In the genomic region with DNA sequence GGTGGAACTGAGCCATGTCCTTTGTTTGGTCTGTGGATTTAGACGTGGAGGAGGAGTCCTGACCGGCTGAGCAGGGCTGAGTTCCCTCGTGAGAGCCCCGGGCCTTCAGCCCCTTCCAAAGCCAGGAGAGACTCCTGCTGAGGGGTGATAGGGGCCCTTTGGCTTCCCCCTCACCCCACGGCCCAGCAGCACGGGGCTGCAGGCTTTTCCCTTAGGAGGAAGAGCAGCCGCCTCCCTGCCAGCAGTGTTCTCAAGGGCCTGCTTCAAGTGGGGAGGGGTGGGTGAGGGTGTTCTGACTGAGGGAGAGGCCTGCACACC, we compare ENCODE assay signal across 9 cellular contexts. TPM values are rescaled to one million over a fixed set of nuclear protein-coding genes. Genes with fewer than 3 reads are reported as not detected.
DNase-seq lines count a peak whose midpoint lies in the region; ATAC-seq and TF ChIP-seq lines count a peak whose summit lies in the region.
"Had no signal": no experiment of that assay in that cellular context is flagged by ENCODE, and none has a peak within 500 bp of the region (broad histone marks: within the 10 kb centered on the region; RNA-seq: fewer than 3 reads in every experiment).

No MANE protein-coding gene starts in this region.

- peak overlapping the region; percentile 43 for H3K9ac ChIP-seq in SK-N-MC (ENCODE audit: insufficient read length)

- WGBS in spleen, 5 donors, result 15 to 53% (median 42%) methylated on average over 4 to 7 of the region's 7 CpGs

- no peak for ATAC-seq in GM21576 (IDR thresholded peaks at IDR 0.05; ENCODE audit: unreplicated experiment)

- H3K9me3 ChIP-seq in SK-N-MC (ENCODE audit: low read depth, low read length), result no peaks in the 10 kb centered on the region
- no peaks in the 10 kb centered on the region for H3K9me3 ChIP-seq in spleen

- H3K4me3 ChIP-seq in SK-N-MC (peak overlapping the region; percentile 72), fibroblast of the aortic adventitia (ENCODE audit: low read depth, low read length) (no peak overlapping the region), spleen (peak overlapping the region in 2 of 8 donors; percentile 72 to 88)

- no peak for TF ChIP-seq POLR2A in spleen (IDR thresholded peaks at IDR 0.05)

- H3K27ac ChIP-seq in SK-N-MC (peak overlapping the region; percentile 89), spleen (peak overlapping the region in 7 of 8 donors; percentile 60 to 90 (median 82))

- DNase-seq in NCI-H510A treated with DMSO at 0.1 percent for 48 hours (lab: John Stamatoyannopoulos, UW) (peak; percentile 70), NCI-H510A (lab: John Stamatoyannopoulos, UW) (no peak), SK-N-MC (ENCODE audit: low read depth, low spot score) (no peak), fibroblast of the aortic adventitia (ENCODE audit: low read depth) (peak; percentile 75), spleen (no peak), NCI-H1436 (lab: John Stamatoyannopoulos, UW) (no peak), T-helper 1 cell (no peak)
- DNase-seq: NCI-H1694 treated with DMSO at 0.1 percent for 48 hours had no signal

- intact Hi-C loops in spleen (cut with DNase I; ENCODE audit: low total_unique reads), result no loop called here

- TF ChIP-seq CTCF in fibroblast of the aortic adventitia (IDR thresholded peaks at IDR 0.05; ENCODE audit: insufficient read depth, low read length) (no peak), spleen (IDR thresholded peaks at IDR 0.05 in 8 of 11, conservative IDR thresholded peaks at IDR 0.05 in 3 of 11) (no peak)

- H3K36me3 ChIP-seq in SK-N-MC (ENCODE audit: insufficient read depth, low read length) (no peaks in the 10 kb centered on the region), spleen (no peaks in the 10 kb centered on the region)

- H3K27me3 ChIP-seq in spleen (replicated peaks in 1 of 7), result peaks cover 0 to 30% (median 0%) of the 10 kb centered on the region in 7 donors

- H3K4me1 ChIP-seq in spleen, result peaks cover 13 to 52% (median 33%) of the 10 kb centered on the region in 6 donors

RNA-seq across cellular contexts. Expression of a gene that starts 1.5 kb away (rescaled TPM):
- total RNA-seq in fibroblast of the aortic adventitia (ENCODE audit: low replicate concordance) (16.4 and 29.5 TPM in 2 replicates), spleen (10 to 100 TPM; 10.1 to 36.4 (median 13.6) TPM)
- polyA plus RNA-seq in spleen, result 1 to 10 TPM; 2.6 to 6.6 (median 4.0) TPM

RNA-seq across cellular contexts. Expression of a gene that starts 29.2 kb away (rescaled TPM):
- total RNA-seq in fibroblast of the aortic adventitia (ENCODE audit: low replicate concordance), result 16.9 and 24.3 TPM in 2 replicates
- 10 to 100 TPM in 4 of 7 donors, 1 to 10 TPM in 3; 6.1 to 17.3 (median 10.1) TPM for total RNA-seq in spleen
- 1 to 10 TPM in 2 of 3 donors, under 1 TPM in 1; 0.61 to 5.1 (median 1.3) TPM for polyA plus RNA-seq in spleen

Comparison
In these comparisons a context has a peak if more than half of its experiments do, and no peak if none do; other contexts are left out.
1. DNase-seq: peak in NCI-H510A treated with DMSO at 0.1 percent for 48 hours (single experiment) and fibroblast of the aortic adventitia (single experiment); none in NCI-H510A (single experiment), SK-N-MC (single experiment), spleen (single experiment), NCI-H1436 (single experiment) and T-helper 1 cell (0 of 5).